ENCODE assay signal across 15 cellular contexts in the genomic region with DNA sequence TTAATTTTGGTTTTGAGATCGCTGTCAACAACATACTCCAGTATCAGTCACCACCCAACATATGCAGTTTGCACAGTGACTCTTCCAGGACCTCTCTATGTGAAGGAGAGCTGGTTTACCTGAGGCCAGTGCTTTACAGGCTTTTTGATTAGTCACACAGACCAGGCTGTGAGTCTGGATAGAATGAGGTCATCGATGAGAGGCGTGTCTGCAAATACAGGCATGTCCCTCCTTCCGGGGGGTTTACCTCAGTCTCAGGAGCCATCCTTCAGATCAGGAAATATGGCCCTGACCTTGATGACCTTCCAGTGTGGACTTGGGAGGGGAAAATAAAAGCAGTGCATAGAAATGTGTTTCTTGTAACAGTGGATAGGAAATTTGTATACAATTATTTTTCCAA. TPM values are rescaled to one million over a fixed set of nuclear protein-coding genes. Genes with fewer than 3 reads are reported as not detected.
A peak's percentile ranks its signal among the peaks of the same experiment; 100 is the strongest.
DNase-seq lines count a peak whose midpoint lies in the region; ATAC-seq, FAIRE-seq and TF ChIP-seq lines count a peak whose summit lies in the region.
"Had no signal": no experiment of that assay in that cellular context is flagged by ENCODE, and none has a peak within 500 bp of the region (broad histone marks: within the 10 kb centered on the region; RNA-seq: fewer than 3 reads in every experiment).

No MANE protein-coding gene starts in this region.

- CTCF ChIA-PET in activated naive CD4-positive, alpha-beta T cell treated with anti-CD3 and anti-CD28 coated beads for 36 hours (lab: Charles Lee): interaction anchor here (0.5 kb wide), 1 partner anchor 266 kb away, joined by 5 read pairs; no protein-coding TSS in a partner anchor

- intact Hi-C loops in CD14-positive monocyte (cut with micrococcal nuclease) (no loop called here), kidney (cut with DNase I) (no loop called here)
- intact Hi-C loops in activated naive CD4-positive, alpha-beta T cell treated with anti-CD3 and anti-CD28 coated beads for 36 hours (cut with micrococcal nuclease): no loop called here

- DNase-seq in EL: peak; percentile 59
- DNase-seq in HT1080 (ENCODE audit: low read depth): peak; percentile 87
- peak; percentile 22 for DNase-seq in astrocyte of the spinal cord (ENCODE audit: low read depth, low spot score)
- DNase-seq in left kidney (ENCODE audit: low read depth, low spot score): peak; percentile 21
- no peak for DNase-seq in CD14-positive monocyte (ENCODE audit: low spot score)
- DNase-seq in activated naive CD4-positive, alpha-beta T cell treated with anti-CD3 and anti-CD28 coated beads for 36 hours: no peak
- no peak for DNase-seq in kidney
- DNase-seq: activated naive CD8-positive, alpha-beta T cell treated with anti-CD3 and anti-CD28 coated beads, Interleukin-2, amount 10 ng/mL, durations not matched to agents 7 days and 5 days; Kasumi-1; NCI-H524 treated with DMSO at 0.1 percent for 48 hours; T-helper 17 cell had no signal

- H3K9me3 Mint-ChIP-seq in CD14-positive monocyte: peaks cover 5 to 9% (median 7%) of the 10 kb centered on the region in 7 donors
- H3K9me3 Mint-ChIP-seq in activated naive CD4-positive, alpha-beta T cell treated with anti-CD3 and anti-CD28 coated beads for 36 hours: no peaks in the 10 kb centered on the region
- H3K9me3 Mint-ChIP-seq: activated naive CD8-positive, alpha-beta T cell treated with anti-CD3 and anti-CD28 coated beads, Interleukin-2, amount 10 ng/mL, durations not matched to agents 7 days and 5 days had no signal

- no peak for FAIRE-seq in kidney (lab: Jason Lieb, UNC)
- FAIRE-seq: G401.6 had no signal

- no peaks in the 10 kb centered on the region for H3K4me1 Mint-ChIP-seq in CD14-positive monocyte
- no peaks in the 10 kb centered on the region for H3K4me1 Mint-ChIP-seq in activated naive CD4-positive, alpha-beta T cell treated with anti-CD3 and anti-CD28 coated beads for 36 hours (ENCODE audit: low read depth)
- H3K4me1 Mint-ChIP-seq: T-helper 17 cell had no signal

- H3K4me3 ChIP-seq in astrocyte of the spinal cord (ENCODE audit: low read depth, low read length) (no peak overlapping the region), kidney (ENCODE audit: low read length in 2 of 2) (no peak overlapping the region)

- H3K27me3 Mint-ChIP-seq in CD14-positive monocyte (ENCODE audit: low read depth in 3 of 3): peaks cover 5 to 9% (median 8%) of the 10 kb centered on the region in 3 donors
- peaks cover 9% of the 10 kb centered on the region for H3K27me3 Mint-ChIP-seq in activated naive CD4-positive, alpha-beta T cell treated with anti-CD3 and anti-CD28 coated beads for 36 hours (ENCODE audit: low read depth)

- peak overlapping the region in 1 of 7 donors; percentile 68 for H3K27ac Mint-ChIP-seq in CD14-positive monocyte
- H3K27ac Mint-ChIP-seq in activated naive CD4-positive, alpha-beta T cell treated with anti-CD3 and anti-CD28 coated beads for 36 hours: no peak overlapping the region
- H3K27ac Mint-ChIP-seq: activated naive CD8-positive, alpha-beta T cell treated with anti-CD3 and anti-CD28 coated beads, Interleukin-2, amount 10 ng/mL, durations not matched to agents 7 days and 5 days; T-helper 17 cell had no signal

- no peak overlapping the region for H3K4me3 Mint-ChIP-seq in CD14-positive monocyte
- no peak overlapping the region for H3K4me3 Mint-ChIP-seq in activated naive CD4-positive, alpha-beta T cell treated with anti-CD3 and anti-CD28 coated beads for 36 hours
- H3K4me3 Mint-ChIP-seq: activated naive CD8-positive, alpha-beta T cell treated with anti-CD3 and anti-CD28 coated beads, Interleukin-2, amount 10 ng/mL, durations not matched to agents 7 days and 5 days; T-helper 17 cell had no signal

- H3K36me3 ChIP-seq in kidney (ENCODE audit: control insufficient read depth in 1 of 2, insufficient read depth in 2 of 2, low read length in 2 of 2): no peaks in the 10 kb centered on the region

- H3K4me1 ChIP-seq in kidney (ENCODE audit: control insufficient read depth in 1 of 2, insufficient read depth in 1 of 2, low read depth in 1 of 2, low read length in 2 of 2): no peaks in the 10 kb centered on the region

- peaks cover 0 to 2% of the 10 kb centered on the region in 2 donors for H3K36me3 Mint-ChIP-seq in CD14-positive monocyte
- no peaks in the 10 kb centered on the region for H3K36me3 Mint-ChIP-seq in activated naive CD4-positive, alpha-beta T cell treated with anti-CD3 and anti-CD28 coated beads for 36 hours (ENCODE audit: low read depth)
- H3K36me3 Mint-ChIP-seq: activated naive CD8-positive, alpha-beta T cell treated with anti-CD3 and anti-CD28 coated beads, Interleukin-2, amount 10 ng/mL, durations not matched to agents 7 days and 5 days had no signal

- no peaks in the 10 kb centered on the region for H3K9me3 ChIP-seq in kidney (ENCODE audit: control insufficient read depth in 1 of 2, low read length in 2 of 2)

- in situ Hi-C loops in astrocyte of the spinal cord (cut with HindIII; ENCODE audit: low sequenced_read_pairs): no loop called here

- TF ChIP-seq CTCF in astrocyte of the spinal cord (IDR thresholded peaks at IDR 0.05; ENCODE audit: low read depth, low read length): no peak
- no peak for TF ChIP-seq CTCF in CD14-positive monocyte (IDR thresholded peaks at IDR 0.05)
- TF ChIP-seq CTCF in kidney (IDR thresholded peaks at IDR 0.05; ENCODE audit: borderline replicate concordance, extremely low read depth, insufficient read depth): no peak

- H3K27ac ChIP-seq in kidney (ENCODE audit: low read depth in 2 of 2, low read length in 2 of 2): no peak overlapping the region

- H3K9ac ChIP-seq in kidney (ENCODE audit: low read length in 2 of 2): no peak overlapping the region

- ATAC-seq in HG03432 (IDR thresholded peaks at IDR 0.05; ENCODE audit: unreplicated experiment): no peak
- ATAC-seq: T-helper 17 cell had no signal

RNA-seq across cellular contexts. Expression of a gene that starts 46.9 kb away (rescaled TPM):
- not detected in 2 replicates for total RNA-seq in HT1080 (2014; rRNA removed; shearing (Covaris generic))
- not detected in 2 replicates for polyA plus RNA-seq in HT1080 (2015; cell fraction: cytosol; rRNA removed)
- not detected in 2 replicates for polyA plus RNA-seq in HT1080 (2015; cell fraction: nucleus; rRNA removed)
- polyA plus RNA-seq in CD14-positive monocyte (not detected), kidney (ENCODE audit: insufficient read depth, low read depth, low replicate concordance) (1.6 TPM)
- total RNA-seq in activated naive CD4-positive, alpha-beta T cell treated with anti-CD3 and anti-CD28 coated beads for 36 hours: not detected
- total RNA-seq in kidney: 1.4 TPM
- total RNA-seq: activated CD8-positive, alpha-beta memory T cell treated with anti-CD3 and anti-CD28 coated beads for 36 hours; activated naive CD8-positive, alpha-beta T cell treated with anti-CD3 and anti-CD28 coated beads, Interleukin-2, amount 10 ng/mL, durations not matched to agents 7 days and 5 days had no signal
- polyA plus RNA-seq: neural cell had no signal

Comparison
In these comparisons a context has a peak if more than half of its experiments do, and no peak if none do; other contexts are left out.
1. DNase-seq: peak in EL (single experiment), HT1080 (single experiment), astrocyte of the spinal cord (single experiment) and left kidney (single experiment); none in CD14-positive monocyte (single experiment), activated naive CD4-positive, alpha-beta T cell treated with anti-CD3 and anti-CD28 coated beads for 36 hours (single experiment) and kidney (single experiment).